9 cellular contexts compared by ENCODE assay signal in genomic region chr10:120456143-120456625, GRCh38. TPM values are rescaled to one million over a fixed set of nuclear protein-coding genes. Genes with fewer than 3 reads are reported as not detected.
DNase-seq lines count a peak whose midpoint lies in the region; ATAC-seq and TF ChIP-seq lines count a peak whose summit lies in the region.
"Had no signal": no experiment of that assay in that cellular context is flagged by ENCODE, and none has a peak within 500 bp of the region (broad histone marks: within the 10 kb centered on the region; RNA-seq: fewer than 3 reads in every experiment).

No MANE protein-coding gene starts in this region.

- no peak for TF ChIP-seq CTCF in right atrium auricular region (IDR thresholded peaks at IDR 0.05)
- no peak for TF ChIP-seq CTCF in chondrocyte (IDR thresholded peaks at IDR 0.05)
- TF ChIP-seq CTCF in mucosa of descending colon (IDR thresholded peaks at IDR 0.05): no peak
- TF ChIP-seq CTCF in uterus (IDR thresholded peaks at IDR 0.05): no peak

- no peak overlapping the region for H3K27ac ChIP-seq in right atrium auricular region
- H3K27ac ChIP-seq in right cardiac atrium (ENCODE audit: low read length): no peak overlapping the region
- H3K27ac ChIP-seq in uterus: no peak overlapping the region

- H3K4me3 Mint-ChIP-seq in chondrocyte (ENCODE audit: unreplicated experiment): peak overlapping the region; percentile 79

- no peaks in the 10 kb centered on the region for H3K36me3 Mint-ChIP-seq in chondrocyte (ENCODE audit: low read depth)

- peaks cover 3 to 14% of the 10 kb centered on the region in 2 donors for H3K27me3 ChIP-seq in right atrium auricular region
- no peaks in the 10 kb centered on the region for H3K27me3 ChIP-seq in right cardiac atrium (ENCODE audit: control insufficient read depth, insufficient read depth)
- peaks cover 0 to 11% of the 10 kb centered on the region in 2 donors for H3K27me3 ChIP-seq in uterus

- WGBS in right cardiac atrium: 9% methylated on average over 16 of the region's 16 CpGs

- H3K36me3 ChIP-seq in right atrium auricular region (no peaks in the 10 kb centered on the region), mucosa of descending colon (ENCODE audit: low read depth) (no peaks in the 10 kb centered on the region), uterus (no peaks in the 10 kb centered on the region)

- no peak for TF ChIP-seq POLR2A in uterus (IDR thresholded peaks at IDR 0.05)

- H3K4me3 ChIP-seq in right atrium auricular region: peak overlapping the region; percentile 19 to 50
- no peak overlapping the region for H3K4me3 ChIP-seq in right cardiac atrium (ENCODE audit: low read length)
- H3K4me3 ChIP-seq in mucosa of descending colon: no peak overlapping the region
- peak overlapping the region; percentile 0 to 38 for H3K4me3 ChIP-seq in uterus

- H3K9me3 ChIP-seq in right atrium auricular region (no peaks in the 10 kb centered on the region), right cardiac atrium (ENCODE audit: control insufficient read depth, low read length) (no peaks in the 10 kb centered on the region), mucosa of descending colon (no peaks in the 10 kb centered on the region), uterus (no peaks in the 10 kb centered on the region)

- intact Hi-C loops in right cardiac atrium (cut with DNase I): no loop called here
- intact Hi-C loops in mucosa of descending colon (cut with DNase I, micrococcal nuclease): no loop called here
- intact Hi-C loops in uterus (cut with DNase I; ENCODE audit: low total_unique reads): no loop called here

- DNase-seq in right atrium auricular region (ENCODE audit: low spot score) (no peak), right cardiac atrium (no peak), chondrocyte (ENCODE audit: low spot score) (no peak), mucosa of descending colon (no peak), uterus (no peak), NCI-H1694 (lab: John Stamatoyannopoulos, UW) (no peak), GM03348 (ENCODE audit: low spot score) (no peak)

- H3K9me3 Mint-ChIP-seq in chondrocyte (ENCODE audit: low read depth): no peaks in the 10 kb centered on the region
- H3K9me3 Mint-ChIP-seq: activated naive CD4-positive, alpha-beta T cell treated with anti-CD3 and anti-CD28 coated beads, Interleukin-2, amount 50 U/mL, for 72 hours had no signal

- peaks cover 26% of the 10 kb centered on the region for H3K4me1 Mint-ChIP-seq in chondrocyte (ENCODE audit: low read depth)

- peaks cover 0 to 12% of the 10 kb centered on the region in 2 donors for H3K4me1 ChIP-seq in right atrium auricular region
- no peaks in the 10 kb centered on the region for H3K4me1 ChIP-seq in right cardiac atrium (ENCODE audit: control insufficient read depth, insufficient read depth, low read length)
- H3K4me1 ChIP-seq in mucosa of descending colon (ENCODE audit: low read depth): peaks cover 5% of the 10 kb centered on the region
- H3K4me1 ChIP-seq in uterus: peaks cover 0 to 7% of the 10 kb centered on the region in 2 donors

- peaks cover 35% of the 10 kb centered on the region for H3K27me3 Mint-ChIP-seq in chondrocyte (ENCODE audit: low read depth)

- no peak overlapping the region for H3K27ac Mint-ChIP-seq in chondrocyte (ENCODE audit: unreplicated experiment)
- H3K27ac Mint-ChIP-seq: activated naive CD4-positive, alpha-beta T cell treated with anti-CD3 and anti-CD28 coated beads, Interleukin-2, amount 50 U/mL, for 72 hours had no signal

- no peak for ATAC-seq in right cardiac atrium
- peak; percentile 7 for ATAC-seq in mucosa of descending colon
- no peak for ATAC-seq in HG03354 (IDR thresholded peaks at IDR 0.05; ENCODE audit: poor library complexity, severe bottlenecking, unreplicated experiment)

RNA-seq across cellular contexts. Expression of gene PLPP4, which starts 0.8 kb away (rescaled TPM):
- total RNA-seq in right atrium auricular region (not detected), right cardiac atrium (not detected), chondrocyte (2.8 to 11.6 TPM (median 3.0 TPM) in 3 replicates), mucosa of descending colon (1 to 10 TPM in 1 of 3 donors, not detected in 2; 2.6 TPM), uterus (under 1 TPM in 1 of 4 donors, not detected in 3; 0.55 TPM)
- polyA plus RNA-seq in right cardiac atrium: 0.09 TPM
- total RNA-seq: activated naive CD4-positive, alpha-beta T cell treated with anti-CD3 and anti-CD28 coated beads, Interleukin-2, amount 50 U/mL, for 72 hours had no signal

Comparison
In these comparisons a context has a peak if more than half of its experiments do, and no peak if none do; other contexts are left out.
1. H3K4me3 ChIP-seq: peak in right atrium auricular region (2 of 2) and uterus (2 of 2); none in right cardiac atrium (single experiment) and mucosa of descending colon (single experiment).